ENCODE assay signal across 10 cellular contexts in genomic region chr17:77146882-77147281, GRCh38. TPM values are rescaled to one million over a fixed set of nuclear protein-coding genes. Genes with fewer than 3 reads are reported as not detected.
DNase-seq lines count a peak whose midpoint lies in the region; ATAC-seq and TF ChIP-seq lines count a peak whose summit lies in the region.
"Had no signal": no experiment of that assay in that cellular context is flagged by ENCODE, and none has a peak within 500 bp of the region (broad histone marks: within the 10 kb centered on the region; RNA-seq: fewer than 3 reads in every experiment).

No MANE protein-coding gene starts in this region.

- H3K27me3 Mint-ChIP-seq in T-helper 2 cell treated with Interferon-gamma antibody and Interleukin-4, amounts not matched to agents 5 μg/mL and 100 μg/mL, for 36 hours (ENCODE audit: low read depth) = no peaks in the 10 kb centered on the region
- no peaks in the 10 kb centered on the region for H3K27me3 Mint-ChIP-seq in activated naive CD8-positive, alpha-beta T cell treated with anti-CD3 and anti-CD28 coated beads, Interleukin-2, amount 50 U/mL, for 24 hours

- no peaks in the 10 kb centered on the region for H3K9me3 ChIP-seq in left lung

- intact Hi-C loops in left lung (cut with DNase I) = loop anchor here (10.0 kb wide), 2 partner anchors 52 to 58 kb away; no protein-coding TSS in a partner anchor
- intact Hi-C loops in sciatic nerve (cut with DNase I) = no loop called here

- H3K36me3 ChIP-seq in left lung = peaks cover 0 to 71% of the 10 kb centered on the region in 2 donors

- H3K27me3 ChIP-seq in left lung = no peaks in the 10 kb centered on the region

- no peak overlapping the region for H3K4me3 Mint-ChIP-seq in T-helper 2 cell treated with Interferon-gamma antibody and Interleukin-4, amounts not matched to agents 5 μg/mL and 100 μg/mL, for 36 hours
- H3K4me3 Mint-ChIP-seq in activated naive CD8-positive, alpha-beta T cell treated with anti-CD3 and anti-CD28 coated beads, Interleukin-2, amount 50 U/mL, for 24 hours = peak overlapping the region; percentile 5

- H3K27ac Mint-ChIP-seq in T-helper 2 cell treated with Interferon-gamma antibody and Interleukin-4, amounts not matched to agents 5 μg/mL and 100 μg/mL, for 36 hours = peak overlapping the region; percentile 32
- H3K27ac Mint-ChIP-seq in activated naive CD8-positive, alpha-beta T cell treated with anti-CD3 and anti-CD28 coated beads, Interleukin-2, amount 50 U/mL, for 24 hours = no peak overlapping the region

- peaks cover 41% of the 10 kb centered on the region for H3K4me1 Mint-ChIP-seq in T-helper 2 cell treated with Interferon-gamma antibody and Interleukin-4, amounts not matched to agents 5 μg/mL and 100 μg/mL, for 36 hours (ENCODE audit: low read depth)
- peaks cover 56% of the 10 kb centered on the region for H3K4me1 Mint-ChIP-seq in activated naive CD8-positive, alpha-beta T cell treated with anti-CD3 and anti-CD28 coated beads, Interleukin-2, amount 50 U/mL, for 24 hours

- H3K4me1 ChIP-seq in left lung = peaks cover 25 to 96% of the 10 kb centered on the region in 2 donors

- no peak for ATAC-seq in activated naive CD8-positive, alpha-beta T cell treated with anti-CD3 and anti-CD28 coated beads, Interleukin-2, amount 50 U/mL, for 24 hours
- peak; percentile 78 for ATAC-seq in left lung
- no peak for ATAC-seq in sciatic nerve
- ATAC-seq: HCT116, K562 had no signal

- DNase-seq in T-helper 2 cell treated with Interferon-gamma antibody and Interleukin-4, amounts not matched to agents 5 μg/mL and 100 μg/mL, for 36 hours (ENCODE audit: low spot score) = no peak
- DNase-seq in T-helper 2 cell (no peak), left lung (peak; percentile 71 to 85), substantia nigra (lab: John Stamatoyannopoulos, UW) (peak in 1 of 49 donors; percentile 42), glomerular visceral epithelial cell (ENCODE audit: extremely low spot score) (no peak), NCI-H1092 (lab: John Stamatoyannopoulos, UW) (no peak), sciatic nerve (ENCODE audit: low spot score) (no peak)
- no peak for DNase-seq in activated naive CD8-positive, alpha-beta T cell treated with anti-CD3 and anti-CD28 coated beads, Interleukin-2, amount 50 U/mL, for 24 hours

- no peaks in the 10 kb centered on the region for H3K9me3 Mint-ChIP-seq in T-helper 2 cell treated with Interferon-gamma antibody and Interleukin-4, amounts not matched to agents 5 μg/mL and 100 μg/mL, for 36 hours
- no peaks in the 10 kb centered on the region for H3K9me3 Mint-ChIP-seq in activated naive CD8-positive, alpha-beta T cell treated with anti-CD3 and anti-CD28 coated beads, Interleukin-2, amount 50 U/mL, for 24 hours

- peaks cover 67% of the 10 kb centered on the region for H3K36me3 Mint-ChIP-seq in T-helper 2 cell treated with Interferon-gamma antibody and Interleukin-4, amounts not matched to agents 5 μg/mL and 100 μg/mL, for 36 hours (ENCODE audit: low read depth)
- peaks cover 52% of the 10 kb centered on the region for H3K36me3 Mint-ChIP-seq in activated naive CD8-positive, alpha-beta T cell treated with anti-CD3 and anti-CD28 coated beads, Interleukin-2, amount 50 U/mL, for 24 hours (ENCODE audit: low read depth)

- peak overlapping the region in 1 of 2 donors; percentile 78 for H3K4me3 ChIP-seq in left lung
- H3K4me3 ChIP-seq: K562 had no signal

- no peak for TF ChIP-seq CTCF in left lung (IDR thresholded peaks at IDR 0.05)

- H3K27ac ChIP-seq in left lung = peak overlapping the region; percentile 82 to 88
- peak overlapping the region; percentile 54 for H3K27ac ChIP-seq in substantia nigra (ENCODE audit: low read depth, low read length, poor library complexity, severe bottlenecking)

RNA-seq across cellular contexts. Expression of gene SEC14L1, which starts 6.1 kb away (rescaled TPM):
- total RNA-seq in left lung = 100 to 1,000 TPM in 1 of 2 donors, 10 to 100 TPM in 1; 84.7 to 151 TPM
- 130 TPM for total RNA-seq in sciatic nerve

Comparison
In these comparisons a context has a peak if more than half of its experiments do, and no peak if none do; other contexts are left out.
1. DNase-seq: peak in left lung (2 of 2); none in T-helper 2 cell treated with Interferon-gamma antibody and Interleukin-4, amounts not matched to agents 5 μg/mL and 100 μg/mL, for 36 hours (single experiment), T-helper 2 cell (0 of 5), activated naive CD8-positive, alpha-beta T cell treated with anti-CD3 and anti-CD28 coated beads, Interleukin-2, amount 50 U/mL, for 24 hours (single experiment), glomerular visceral epithelial cell (single experiment), NCI-H1092 (single experiment) and sciatic nerve (single experiment).